ENCODE assay signal across 9 cellular contexts in the genomic region with DNA sequence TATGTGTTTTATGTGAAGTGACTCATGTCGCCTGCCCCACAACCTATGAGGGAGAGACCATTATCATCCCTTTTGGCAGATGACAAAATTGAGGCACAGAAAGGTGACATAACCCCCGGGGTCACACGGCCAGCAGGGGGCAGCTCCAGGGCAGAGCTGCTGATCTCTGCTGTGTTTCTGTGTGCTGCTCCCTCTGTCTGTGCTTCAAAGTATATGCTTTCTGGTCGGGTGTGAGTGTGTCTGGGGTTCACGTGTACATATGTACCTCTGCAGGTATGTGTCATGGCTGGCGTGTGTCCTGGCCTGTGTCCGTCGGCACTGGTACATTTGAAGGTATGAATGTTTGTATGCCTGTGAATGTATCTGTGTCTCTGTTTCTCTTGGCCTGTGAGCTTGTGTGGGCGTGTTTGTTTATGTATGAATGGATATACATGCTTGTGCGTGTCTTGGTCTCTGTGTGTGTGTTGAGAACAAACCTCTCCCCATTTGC. TPM values are rescaled to one million over a fixed set of nuclear protein-coding genes. Genes with fewer than 3 reads are reported as not detected.
A peak's percentile ranks its signal among the peaks of the same experiment; 100 is the strongest.
DNase-seq lines count a peak whose midpoint lies in the region; ATAC-seq, FAIRE-seq and TF ChIP-seq lines count a peak whose summit lies in the region.
"Had no signal": no experiment of that assay in that cellular context is flagged by ENCODE, and none has a peak within 500 bp of the region (broad histone marks: within the 10 kb centered on the region; RNA-seq: fewer than 3 reads in every experiment).

No MANE protein-coding gene starts in this region.

- H3K27ac ChIP-seq in keratinocyte (ENCODE audit: control insufficient read depth, insufficient read depth, low read length): peak overlapping the region; percentile 90

- dilution Hi-C loops in keratinocyte (cut with MboI; ENCODE audit: extremely low pct_ligation_motif_present, low sequenced_read_pairs): no loop called here

- H3K9me1 ChIP-seq in keratinocyte (ENCODE audit: control insufficient read depth, extremely low read depth, insufficient read depth, low read length): no peaks in the 10 kb centered on the region

- H3K9ac ChIP-seq in adipocyte (ENCODE audit: low read length) (peak overlapping the region; percentile 86), keratinocyte (ENCODE audit: control insufficient read depth, extremely low read depth, insufficient read depth, low read length) (peak overlapping the region; percentile 72)

- no peak overlapping the region for H2AFZ ChIP-seq in keratinocyte (ENCODE audit: control insufficient read depth, low read length)

- ATAC-seq in GM21825 (IDR thresholded peaks at IDR 0.05; ENCODE audit: unreplicated experiment): no peak

- DNase-seq in EH (ENCODE audit: low read depth) (peak; percentile 43), HTR-8/SVneo (ENCODE audit: insufficient read length, low spot score) (peak; percentile 41), T-helper 1 cell (peak; percentile 53 to 81 (median 68)), adipocyte (ENCODE audit: low read depth) (peak; percentile 47), keratinocyte (ENCODE audit: low read depth, low spot score) (peak; percentile 95), occipital lobe (lab: John Stamatoyannopoulos, UW) (no peak)
- peak; percentile 42 for DNase-seq in stimulated activated CD8-positive, alpha-beta memory T cell treated with anti-CD3 and anti-CD28 coated beads, Interleukin-12 subunit alpha, Interleukin-12 subunit beta, amount 100 ng/mL, for 4 hours (ENCODE audit: low read depth)

- H3K4me2 ChIP-seq in keratinocyte (ENCODE audit: control insufficient read depth, extremely low read depth, insufficient read depth, low read depth, low read length): peak overlapping the region; percentile 90

- peaks cover 36% of the 10 kb centered on the region for H3K4me1 ChIP-seq in adipocyte (ENCODE audit: control insufficient read depth, insufficient read depth, low read length)
- H3K4me1 ChIP-seq in keratinocyte (ENCODE audit: control insufficient read depth, extremely low read depth, insufficient read depth, low read length): peaks cover 34% of the 10 kb centered on the region

- H3K27me3 ChIP-seq in adipocyte (replicated peaks; ENCODE audit: control insufficient read depth, insufficient read depth, low read length) (no peaks in the 10 kb centered on the region), keratinocyte (ENCODE audit: control insufficient read depth, extremely low read depth, insufficient read depth, low read length) (no peaks in the 10 kb centered on the region)

- H3K36me3 ChIP-seq in adipocyte (ENCODE audit: control insufficient read depth, insufficient read depth, low read length, severe bottlenecking) (no peaks in the 10 kb centered on the region), keratinocyte (ENCODE audit: control insufficient read depth in 2 of 2, extremely low read depth in 1 of 2, insufficient read depth in 2 of 2, low read length in 2 of 2) (peaks cover 0 to 5% of the 10 kb centered on the region in 2 experiments)

- FAIRE-seq in HTR-8/SVneo (lab: Jason Lieb, UNC) (peak; percentile 42), keratinocyte (lab: Jason Lieb, UNC) (peak; percentile 91)

- H3K9me3 ChIP-seq in adipocyte (ENCODE audit: control insufficient read depth, low read length) (no peaks in the 10 kb centered on the region), keratinocyte (ENCODE audit: control insufficient read depth, low read depth, low read length) (no peaks in the 10 kb centered on the region)

- H4K20me1 ChIP-seq in keratinocyte (ENCODE audit: control insufficient read depth, extremely low read depth, insufficient read depth, low read length): no peaks in the 10 kb centered on the region

- H3K4me3 ChIP-seq in adipocyte (ENCODE audit: low read length): peak overlapping the region; percentile 55
- H3K4me3 ChIP-seq in keratinocyte (ENCODE audit: control insufficient read depth in 2 of 3, extremely low read depth in 1 of 3, insufficient read depth in 2 of 3, low read depth in 1 of 3, low read length in 3 of 3): no peak overlapping the region

- peak; percentile 84 to 99 (median 90) for TF ChIP-seq CTCF in keratinocyte (optimal IDR thresholded peaks at IDR 0.05 in 1 of 3, IDR thresholded peaks at IDR 0.05 in 1 of 3, conservative IDR thresholded peaks at IDR 0.05 in 1 of 3; ENCODE audit: extremely low read depth in 1 of 3, insufficient read depth in 2 of 3, low read length in 3 of 3)

- peaks cover 5% of the 10 kb centered on the region for H3K79me2 ChIP-seq in keratinocyte (ENCODE audit: control insufficient read depth, insufficient read depth, low read length)

RNA-seq across cellular contexts. Expression of a gene that starts 7.1 kb away (rescaled TPM):
- 5.0 to 9.1 TPM (median 6.1 TPM) in 3 replicates for polyA plus RNA-seq in keratinocyte
- 0.54 TPM for polyA plus RNA-seq in keratinocyte (2011; ENCODE audit: low read depth)
- 4.5 and 7.6 TPM in 2 replicates for polyA plus RNA-seq in keratinocyte (2011; cell fraction: cytosol; rRNA removed)
- 9.3 and 13.8 TPM in 2 replicates for polyA plus RNA-seq in keratinocyte (2011; cell fraction: nucleus; rRNA removed)
- polyA plus RNA-seq in keratinocyte (2012; ENCODE audit: low replicate concordance): 4.8 and 12.6 TPM in 2 replicates
- polyA minus RNA-seq in keratinocyte: 4.4 to 20.7 TPM (median 6.2 TPM) in 3 replicates
- 12.1 TPM for polyA minus RNA-seq in keratinocyte (2011; cell fraction: cytosol; rRNA and poly(A)+ RNA removed)
- polyA minus RNA-seq in keratinocyte (2011; cell fraction: nucleus; rRNA and poly(A)+ RNA removed): 6.1 and 9.8 TPM in 2 replicates
- total RNA-seq in occipital lobe: 9.2 TPM

RNA-seq across cellular contexts. Expression of a gene that starts 22.6 kb away (rescaled TPM):
- 0.06 TPM in 1 of 3 replicates, not detected in the others for polyA plus RNA-seq in keratinocyte
- polyA plus RNA-seq in keratinocyte (2011; ENCODE audit: low read depth): not detected
- not detected in 2 replicates for polyA plus RNA-seq in keratinocyte (2011; cell fraction: cytosol; rRNA removed)
- polyA plus RNA-seq in keratinocyte (2011; cell fraction: nucleus; rRNA removed): not detected in 2 replicates
- 0.85 TPM in 1 of 2 replicates, not detected in the other for polyA plus RNA-seq in keratinocyte (2012; ENCODE audit: low replicate concordance)
- polyA minus RNA-seq in keratinocyte: not detected in 3 replicates
- not detected for polyA minus RNA-seq in keratinocyte (2011; cell fraction: cytosol; rRNA and poly(A)+ RNA removed)
- not detected in 2 replicates for polyA minus RNA-seq in keratinocyte (2011; cell fraction: nucleus; rRNA and poly(A)+ RNA removed)
- total RNA-seq in occipital lobe: 0.31 TPM
- total RNA-seq: T-helper 2 cell treated with Interferon-gamma antibody and Interleukin-4, amounts not matched to agents 100 ng/mL and 5 ng/mL, for 36 hours had no signal

RNA-seq across cellular contexts. Expression of a gene that starts 30.0 kb away (rescaled TPM):
- 3.0 to 10.2 TPM (median 5.1 TPM) in 3 replicates for polyA plus RNA-seq in keratinocyte
- polyA plus RNA-seq in keratinocyte (2011; ENCODE audit: low read depth): 236 TPM
- 16.6 and 17.5 TPM in 2 replicates for polyA plus RNA-seq in keratinocyte (2011; cell fraction: cytosol; rRNA removed)
- 15.5 and 16.8 TPM in 2 replicates for polyA plus RNA-seq in keratinocyte (2011; cell fraction: nucleus; rRNA removed)
- polyA plus RNA-seq in keratinocyte (2012; ENCODE audit: low replicate concordance): 22.8 and 1,581 TPM in 2 replicates
- 13.3 to 49.5 TPM (median 16.7 TPM) in 3 replicates for polyA minus RNA-seq in keratinocyte
- polyA minus RNA-seq in keratinocyte (2011; cell fraction: cytosol; rRNA and poly(A)+ RNA removed): 22.8 TPM
- polyA minus RNA-seq in keratinocyte (2011; cell fraction: nucleus; rRNA and poly(A)+ RNA removed): 8.8 and 18.3 TPM in 2 replicates
- total RNA-seq in occipital lobe: not detected
